Comparison of ENCODE assay signal across 33 cellular contexts in the genomic region with DNA sequence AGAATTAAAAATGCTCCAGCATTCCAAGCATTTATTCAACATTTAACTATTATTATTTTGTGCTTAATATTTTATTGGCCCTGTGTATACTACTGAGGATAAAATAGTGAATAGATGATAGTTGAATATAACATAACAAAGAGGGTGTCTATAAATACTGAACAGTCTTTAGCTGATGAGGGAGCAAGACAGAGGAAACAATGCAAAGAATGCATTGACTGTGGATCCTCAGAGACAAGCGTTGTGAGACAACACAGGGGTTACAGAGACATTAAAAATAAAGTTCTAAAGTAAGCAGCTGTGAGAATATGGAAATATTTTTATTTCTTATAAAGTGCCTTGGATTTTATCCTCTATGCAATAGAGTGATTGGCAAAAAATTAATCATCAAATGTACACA.
"Had no signal": no experiment of that assay in that cellular context is flagged by ENCODE, and none has a peak within 500 bp of the region (broad histone marks: within the 10 kb centered on the region; RNA-seq: fewer than 3 reads in every experiment).

No MANE protein-coding gene starts in this region.

- FAIRE-seq: astrocyte, bronchial epithelial cell had no signal

- ATAC-seq: activated CD4-positive, alpha-beta T cell treated with anti-CD3 and anti-CD28 coated beads for 36 hours; activated T-cell treated with anti-CD3 and anti-CD28 coated beads, Interleukin-2, amount 50 U/mL, for 4 hours; activated T-helper 17 cell treated with anti-CD3 and anti-CD28 coated beads, Interleukin-2, amount 50 U/mL, for 72 hours; esophagus mucosa; gastrocnemius medialis; T-cell had no signal

- H3K36me3 Mint-ChIP-seq: activated naive CD8-positive, alpha-beta T cell; T-cell had no signal

- H3K27ac Mint-ChIP-seq: activated CD4-positive, alpha-beta memory T cell treated with anti-CD3 and anti-CD28 coated beads, Interleukin-2, amount 10 ng/mL, durations not matched to agents 7 days and 5 days; activated CD4-positive, alpha-beta T cell treated with anti-CD3 and anti-CD28 coated beads for 36 hours; activated CD4-positive, alpha-beta T cell treated with anti-CD3 and anti-CD28 coated beads, Interleukin-2, amount 10 ng/mL, durations not matched to agents 24 days and 14 days; activated naive CD8-positive, alpha-beta T cell; activated T-helper 17 cell treated with anti-CD3 and anti-CD28 coated beads, Interleukin-2, amount 50 U/mL, for 72 hours; dendritic cell treated with granulocyte-macrophage colony-stimulating factor and Interleukin-4, amounts not matched to agents 40 ng/mL and 50 ng/mL, for 4 days; endodermal cell; T-cell; T-helper 1 cell treated with Interleukin-12 subunit alpha and Interleukin-12 subunit beta and Interleukin-4 antibody, amounts not matched to agents 30 μg/mL and 1 μg/mL, for 36 hours had no signal

- H3K4me3 ChIP-seq: coronary artery, dorsolateral prefrontal cortex, gastrocnemius medialis had no signal

- H3K4me1 ChIP-seq: gastrocnemius medialis had no signal

- H3K9me3 ChIP-seq: gastrocnemius medialis had no signal

- H3K9me3 Mint-ChIP-seq: activated CD4-positive, alpha-beta memory T cell treated with anti-CD3 and anti-CD28 coated beads, Interleukin-2, amount 10 ng/mL, durations not matched to agents 7 days and 5 days; activated CD4-positive, alpha-beta T cell treated with anti-CD3 and anti-CD28 coated beads, Interleukin-2, amount 10 ng/mL, durations not matched to agents 24 days and 14 days; endodermal cell had no signal

- H3K4me1 Mint-ChIP-seq: activated CD4-positive, alpha-beta memory T cell treated with anti-CD3 and anti-CD28 coated beads, Interleukin-2, amount 10 ng/mL, durations not matched to agents 7 days and 5 days; activated CD4-positive, alpha-beta T cell treated with anti-CD3 and anti-CD28 coated beads for 36 hours; activated CD4-positive, alpha-beta T cell treated with anti-CD3 and anti-CD28 coated beads, Interleukin-2, amount 10 ng/mL, durations not matched to agents 24 days and 14 days; activated T-helper 17 cell treated with anti-CD3 and anti-CD28 coated beads, Interleukin-2, amount 50 U/mL, for 72 hours; central memory CD8-positive, alpha-beta T cell; endodermal cell; T-cell had no signal

- DNase-seq: activated CD4-positive, alpha-beta memory T cell treated with anti-CD3 and anti-CD28 coated beads, Interleukin-2, amount 10 ng/mL, durations not matched to agents 7 days and 5 days; activated CD4-positive, alpha-beta T cell treated with anti-CD3 and anti-CD28 coated beads for 36 hours; activated CD4-positive, alpha-beta T cell treated with anti-CD3 and anti-CD28 coated beads, Interleukin-2, amount 10 ng/mL, durations not matched to agents 24 days and 14 days; activated CD4-positive, alpha-beta T cell treated with anti-CD3 and anti-CD28 coated beads, Interleukin-2, amount 50 U/mL, for 4 hours; activated CD4-positive, CD25-positive, alpha-beta regulatory T cell; activated CD4-positive, CD25-positive, alpha-beta regulatory T cell treated with anti-CD3 and anti-CD28 coated beads, Interleukin-2, amount 50 U/mL, for 72 hours; activated effector memory CD4-positive, alpha-beta T cell treated with Interleukin-2 at 50 U/mL for 16 hours; activated gamma-delta T cell treated with Interleukin-2 at 50 U/mL for 16 hours; activated naive CD4-positive, alpha-beta T cell treated with anti-CD3 and anti-CD28 coated beads, Interleukin-2, amount 50 U/mL, for 16 hours; activated naive CD4-positive, alpha-beta T cell treated with Interleukin-2 at 50 U/mL for 16 hours; activated T-cell treated with anti-CD3 and anti-CD28 coated beads, Interleukin-2, amount 50 U/mL, for 4 hours; amniotic stem cell; anterior cingulate cortex; brain microvascular endothelial cell; dorsolateral prefrontal cortex; effector memory CD4-positive, alpha-beta T cell; endodermal cell; foreskin fibroblast; gastrocnemius medialis; glutamatergic neuron; SW 1271; T-cell; T1000; WERI-Rb-1 had no signal

- H3K27me3 ChIP-seq: brain microvascular endothelial cell, dorsolateral prefrontal cortex, gastrocnemius medialis had no signal

- H3K27ac ChIP-seq: brain microvascular endothelial cell, coronary artery, dorsolateral prefrontal cortex, gastrocnemius medialis, WERI-Rb-1 had no signal

- H3K36me3 ChIP-seq: brain microvascular endothelial cell, gastrocnemius medialis, WERI-Rb-1 had no signal

- H3K27me3 Mint-ChIP-seq: activated CD4-positive, alpha-beta memory T cell treated with anti-CD3 and anti-CD28 coated beads, Interleukin-2, amount 10 ng/mL, durations not matched to agents 7 days and 5 days; activated CD4-positive, alpha-beta T cell treated with anti-CD3 and anti-CD28 coated beads for 36 hours; activated CD4-positive, alpha-beta T cell treated with anti-CD3 and anti-CD28 coated beads, Interleukin-2, amount 10 ng/mL, durations not matched to agents 24 days and 14 days; activated naive CD8-positive, alpha-beta T cell; activated T-helper 17 cell treated with anti-CD3 and anti-CD28 coated beads, Interleukin-2, amount 50 U/mL, for 72 hours; central memory CD8-positive, alpha-beta T cell; dendritic cell treated with granulocyte-macrophage colony-stimulating factor and Interleukin-4, amounts not matched to agents 40 ng/mL and 50 ng/mL, for 4 days; T-cell had no signal

- H3K4me3 Mint-ChIP-seq: activated CD4-positive, alpha-beta memory T cell treated with anti-CD3 and anti-CD28 coated beads, Interleukin-2, amount 10 ng/mL, durations not matched to agents 7 days and 5 days; activated CD4-positive, alpha-beta T cell treated with anti-CD3 and anti-CD28 coated beads for 36 hours; activated CD4-positive, alpha-beta T cell treated with anti-CD3 and anti-CD28 coated beads, Interleukin-2, amount 10 ng/mL, durations not matched to agents 24 days and 14 days; activated naive CD8-positive, alpha-beta T cell; activated T-cell treated with anti-CD3 and anti-CD28 coated beads, Interleukin-2, amount 50 U/mL, for 4 hours; activated T-helper 17 cell treated with anti-CD3 and anti-CD28 coated beads, Interleukin-2, amount 50 U/mL, for 72 hours; central memory CD8-positive, alpha-beta T cell; dendritic cell treated with granulocyte-macrophage colony-stimulating factor and Interleukin-4, amounts not matched to agents 40 ng/mL and 50 ng/mL, for 4 days; endodermal cell; T-cell; T-helper 1 cell treated with Interleukin-12 subunit alpha and Interleukin-12 subunit beta and Interleukin-4 antibody, amounts not matched to agents 30 μg/mL and 1 μg/mL, for 36 hours had no signal
